1 cellular context compared by ENCODE assay signal in genomic region chr14:99601301-99601945, GRCh38.
A peak's percentile ranks its signal among the peaks of the same experiment; 100 is the strongest.
TF ChIP-seq lines count a peak whose summit lies in the region.

No MANE protein-coding gene starts in this region.

TF ChIP-seq in HepG2, 621 proteins besides CTCF, POLR2A, EP300 and RAD21 (continued from another document and continues in another):
- TF ChIP-seq, protein P1, sequence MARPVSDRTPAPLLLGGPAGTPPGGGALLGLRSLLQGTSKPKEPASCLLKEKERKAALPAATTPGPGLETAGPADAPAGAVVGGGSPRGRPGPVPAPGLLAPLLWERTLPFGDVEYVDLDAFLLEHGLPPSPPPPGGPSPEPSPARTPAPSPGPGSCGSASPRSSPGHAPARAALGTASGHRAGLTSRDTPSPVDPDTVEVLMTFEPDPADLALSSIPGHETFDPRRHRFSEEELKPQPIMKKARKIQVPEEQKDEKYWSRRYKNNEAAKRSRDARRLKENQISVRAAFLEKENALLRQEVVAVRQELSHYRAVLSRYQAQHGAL (CRISPR knock-in tag; IDR thresholded peaks at IDR 0.05; ENCODE audit: not compliant biosample characterization), result no peak
- 0 out of 2 replicates have a peak, but pooled peaks have one; percentile 45 for TF ChIP-seq HDAC2 (CRISPR knock-in tag; IDR thresholded peaks at IDR 0.05)
- no peak for TF ChIP-seq RNF2 (conservative IDR thresholded peaks at IDR 0.05; ENCODE audit: low read depth)
- TF ChIP-seq FOXA3 (CRISPR knock-in tag; IDR thresholded peaks at IDR 0.05), result 0 out of 2 replicates have a peak, but pooled peaks have one; percentile 21
- TF ChIP-seq, protein P2, sequence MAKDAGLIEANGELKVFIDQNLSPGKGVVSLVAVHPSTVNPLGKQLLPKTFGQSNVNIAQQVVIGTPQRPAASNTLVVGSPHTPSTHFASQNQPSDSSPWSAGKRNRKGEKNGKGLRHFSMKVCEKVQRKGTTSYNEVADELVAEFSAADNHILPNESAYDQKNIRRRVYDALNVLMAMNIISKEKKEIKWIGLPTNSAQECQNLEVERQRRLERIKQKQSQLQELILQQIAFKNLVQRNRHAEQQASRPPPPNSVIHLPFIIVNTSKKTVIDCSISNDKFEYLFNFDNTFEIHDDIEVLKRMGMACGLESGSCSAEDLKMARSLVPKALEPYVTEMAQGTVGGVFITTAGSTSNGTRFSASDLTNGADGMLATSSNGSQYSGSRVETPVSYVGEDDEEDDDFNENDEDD (CRISPR knock-in tag; IDR thresholded peaks at IDR 0.05; ENCODE audit: borderline replicate concordance), result no peak
- TF ChIP-seq ZNF230 (CRISPR knock-in tag; IDR thresholded peaks at IDR 0.05), result no peak
- no peak for TF ChIP-seq XBP1 (CRISPR knock-in tag; IDR thresholded peaks at IDR 0.05)
- no peak for TF ChIP-seq SAFB2 (CRISPR knock-in tag; IDR thresholded peaks at IDR 0.05; ENCODE audit: borderline replicate concordance, low read depth)
- TF ChIP-seq JUNB (CRISPR knock-in tag; IDR thresholded peaks at IDR 0.05; ENCODE audit: borderline replicate concordance), result no peak
- TF ChIP-seq LCORL (IDR thresholded peaks at IDR 0.05), result no peak
- no peak for TF ChIP-seq LCORL (CRISPR knock-in tag; IDR thresholded peaks at IDR 0.05)
- TF ChIP-seq, protein P3, sequence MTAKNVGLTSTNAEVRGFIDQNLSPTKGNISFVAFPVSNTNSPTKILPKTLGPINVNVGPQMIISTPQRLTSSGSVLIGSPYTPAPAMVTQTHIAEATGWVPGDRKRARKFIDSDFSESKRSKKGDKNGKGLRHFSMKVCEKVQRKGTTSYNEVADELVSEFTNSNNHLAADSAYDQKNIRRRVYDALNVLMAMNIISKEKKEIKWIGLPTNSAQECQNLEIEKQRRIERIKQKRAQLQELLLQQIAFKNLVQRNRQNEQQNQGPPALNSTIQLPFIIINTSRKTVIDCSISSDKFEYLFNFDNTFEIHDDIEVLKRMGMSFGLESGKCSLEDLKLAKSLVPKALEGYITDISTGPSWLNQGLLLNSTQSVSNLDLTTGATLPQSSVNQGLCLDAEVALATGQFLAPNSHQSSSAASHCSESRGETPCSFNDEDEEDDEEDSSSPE (CRISPR knock-in tag; IDR thresholded peaks at IDR 0.05), result no peak
- no peak for TF ChIP-seq DMTF1 (CRISPR knock-in tag; IDR thresholded peaks at IDR 0.05)
- TF ChIP-seq CAMTA2 (CRISPR knock-in tag; IDR thresholded peaks at IDR 0.05; ENCODE audit: borderline replicate concordance), result no peak
- TF ChIP-seq, protein P4, sequence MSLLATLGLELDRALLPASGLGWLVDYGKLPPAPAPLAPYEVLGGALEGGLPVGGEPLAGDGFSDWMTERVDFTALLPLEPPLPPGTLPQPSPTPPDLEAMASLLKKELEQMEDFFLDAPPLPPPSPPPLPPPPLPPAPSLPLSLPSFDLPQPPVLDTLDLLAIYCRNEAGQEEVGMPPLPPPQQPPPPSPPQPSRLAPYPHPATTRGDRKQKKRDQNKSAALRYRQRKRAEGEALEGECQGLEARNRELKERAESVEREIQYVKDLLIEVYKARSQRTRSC (CRISPR knock-in tag; IDR thresholded peaks at IDR 0.05; ENCODE audit: low read depth), result no peak
- TF ChIP-seq ZNF510 (CRISPR knock-in tag; IDR thresholded peaks at IDR 0.05; ENCODE audit: low read depth), result no peak
- no peak for TF ChIP-seq DMAP1 (CRISPR knock-in tag; IDR thresholded peaks at IDR 0.05)
- 0 out of 2 replicates have a peak, but pooled peaks have one; percentile 28 for TF ChIP-seq ZBTB7B (CRISPR knock-in tag; IDR thresholded peaks at IDR 0.05)
- TF ChIP-seq ATF1 (CRISPR knock-in tag; IDR thresholded peaks at IDR 0.05), result no peak
- 0 out of 2 replicates have a peak, but pooled peaks have one; percentile 4 for TF ChIP-seq ZMYM2 (CRISPR knock-in tag; IDR thresholded peaks at IDR 0.05)
- TF ChIP-seq SP4 (CRISPR knock-in tag; IDR thresholded peaks at IDR 0.05), result no peak
- TF ChIP-seq RFX3 (CRISPR knock-in tag; IDR thresholded peaks at IDR 0.05), result no peak
- no peak for TF ChIP-seq TEAD2 (CRISPR knock-in tag; IDR thresholded peaks at IDR 0.05)
- no peak for TF ChIP-seq BRCA1 (CRISPR knock-in tag; IDR thresholded peaks at IDR 0.05)
- no peak for TF ChIP-seq HOXA7 (CRISPR knock-in tag; IDR thresholded peaks at IDR 0.05)
- 0 out of 2 replicates have a peak, but pooled peaks have one; percentile 3 for TF ChIP-seq NR2C2 (CRISPR knock-in tag; IDR thresholded peaks at IDR 0.05; ENCODE audit: borderline replicate concordance)
- no peak for TF ChIP-seq ATM (IDR thresholded peaks at IDR 0.05; ENCODE audit: borderline replicate concordance)
- TF ChIP-seq ETV5 (CRISPR knock-in tag; IDR thresholded peaks at IDR 0.05; ENCODE audit: borderline replicate concordance), result no peak
- peak; percentile 28 for TF ChIP-seq HNF4A (CRISPR knock-in tag; IDR thresholded peaks at IDR 0.05)
- no peak for TF ChIP-seq HMG20A (CRISPR knock-in tag; IDR thresholded peaks at IDR 0.05; ENCODE audit: borderline replicate concordance)
- TF ChIP-seq RBM22 (optimal IDR thresholded peaks at IDR 0.05; ENCODE audit: low read length), result no peak
- no peak for TF ChIP-seq ZNF12 (CRISPR knock-in tag; IDR thresholded peaks at IDR 0.05)
- no peak for TF ChIP-seq TMF1 (CRISPR knock-in tag; IDR thresholded peaks at IDR 0.05; ENCODE audit: low read depth)
- TF ChIP-seq, protein P5, sequence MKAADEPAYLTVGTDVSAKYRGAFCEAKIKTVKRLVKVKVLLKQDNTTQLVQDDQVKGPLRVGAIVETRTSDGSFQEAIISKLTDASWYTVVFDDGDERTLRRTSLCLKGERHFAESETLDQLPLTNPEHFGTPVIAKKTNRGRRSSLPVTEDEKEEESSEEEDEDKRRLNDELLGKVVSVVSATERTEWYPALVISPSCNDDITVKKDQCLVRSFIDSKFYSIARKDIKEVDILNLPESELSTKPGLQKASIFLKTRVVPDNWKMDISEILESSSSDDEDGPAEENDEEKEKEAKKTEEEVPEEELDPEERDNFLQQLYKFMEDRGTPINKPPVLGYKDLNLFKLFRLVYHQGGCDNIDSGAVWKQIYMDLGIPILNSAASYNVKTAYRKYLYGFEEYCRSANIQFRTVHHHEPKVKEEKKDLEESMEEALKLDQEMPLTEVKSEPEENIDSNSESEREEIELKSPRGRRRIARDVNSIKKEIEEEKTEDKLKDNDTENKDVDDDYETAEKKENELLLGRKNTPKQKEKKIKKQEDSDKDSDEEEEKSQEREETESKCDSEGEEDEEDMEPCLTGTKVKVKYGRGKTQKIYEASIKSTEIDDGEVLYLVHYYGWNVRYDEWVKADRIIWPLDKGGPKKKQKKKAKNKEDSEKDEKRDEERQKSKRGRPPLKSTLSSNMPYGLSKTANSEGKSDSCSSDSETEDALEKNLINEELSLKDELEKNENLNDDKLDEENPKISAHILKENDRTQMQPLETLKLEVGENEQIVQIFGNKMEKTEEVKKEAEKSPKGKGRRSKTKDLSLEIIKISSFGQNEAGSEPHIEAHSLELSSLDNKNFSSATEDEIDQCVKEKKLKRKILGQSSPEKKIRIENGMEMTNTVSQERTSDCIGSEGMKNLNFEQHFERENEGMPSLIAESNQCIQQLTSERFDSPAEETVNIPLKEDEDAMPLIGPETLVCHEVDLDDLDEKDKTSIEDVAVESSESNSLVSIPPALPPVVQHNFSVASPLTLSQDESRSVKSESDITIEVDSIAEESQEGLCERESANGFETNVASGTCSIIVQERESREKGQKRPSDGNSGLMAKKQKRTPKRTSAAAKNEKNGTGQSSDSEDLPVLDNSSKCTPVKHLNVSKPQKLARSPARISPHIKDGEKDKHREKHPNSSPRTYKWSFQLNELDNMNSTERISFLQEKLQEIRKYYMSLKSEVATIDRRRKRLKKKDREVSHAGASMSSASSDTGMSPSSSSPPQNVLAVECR (CRISPR knock-in tag; IDR thresholded peaks at IDR 0.05; ENCODE audit: borderline replicate concordance), result 0 out of 2 replicates have a peak, but pooled peaks have one; percentile 8
- no peak for TF ChIP-seq ZBTB2 (CRISPR knock-in tag; IDR thresholded peaks at IDR 0.05; ENCODE audit: low read depth)
- TF ChIP-seq ZBTB8A (CRISPR knock-in tag; IDR thresholded peaks at IDR 0.05; ENCODE audit: borderline replicate concordance, low read depth), result no peak
- TF ChIP-seq ZKSCAN8 (CRISPR knock-in tag; IDR thresholded peaks at IDR 0.05; ENCODE audit: borderline replicate concordance), result no peak
- no peak for TF ChIP-seq SOX13 (IDR thresholded peaks at IDR 0.05)
- TF ChIP-seq SOX13 (CRISPR knock-in tag; conservative IDR thresholded peaks at IDR 0.05 in 1 of 2, IDR thresholded peaks at IDR 0.05 in 1 of 2), result peak in 1 of 2 experiments; percentile 32; a peak in 1 of 4 replicates
- no peak for TF ChIP-seq ZC3H4 (CRISPR knock-in tag; IDR thresholded peaks at IDR 0.05; ENCODE audit: borderline replicate concordance)
- TF ChIP-seq AKAP8 (CRISPR knock-in tag; IDR thresholded peaks at IDR 0.05), result 0 out of 2 replicates have a peak, but pooled peaks have one; percentile 37
- no peak for TF ChIP-seq ZFP36 (IDR thresholded peaks at IDR 0.05; ENCODE audit: borderline replicate concordance, low read depth, low read length, partially characterized antibody)
- TF ChIP-seq TSC22D2 (CRISPR knock-in tag; IDR thresholded peaks at IDR 0.05; ENCODE audit: borderline replicate concordance), result no peak
- TF ChIP-seq JARID2 (CRISPR knock-in tag; IDR thresholded peaks at IDR 0.05; ENCODE audit: insufficient replicate concordance), result no peak
- no peak for TF ChIP-seq ZIK1 (CRISPR knock-in tag; IDR thresholded peaks at IDR 0.05; ENCODE audit: borderline replicate concordance, low read depth)
- peak; percentile 47; the same call in 1 of the 2 replicates for TF ChIP-seq HOXA3 (CRISPR knock-in tag; IDR thresholded peaks at IDR 0.05)
- TF ChIP-seq SALL2 (CRISPR knock-in tag; IDR thresholded peaks at IDR 0.05), result no peak
- no peak for TF ChIP-seq POGZ (CRISPR knock-in tag; IDR thresholded peaks at IDR 0.05)
- TF ChIP-seq PITX1 (CRISPR knock-in tag; IDR thresholded peaks at IDR 0.05), result no peak
- no peak for TF ChIP-seq HCFC1 (IDR thresholded peaks at IDR 0.05; ENCODE audit: low read depth, low read length)
- TF ChIP-seq PAWR (CRISPR knock-in tag; IDR thresholded peaks at IDR 0.05; ENCODE audit: borderline replicate concordance), result no peak
- TF ChIP-seq GABPA (IDR thresholded peaks at IDR 0.05; ENCODE audit: low read depth, low read length), result no peak
- TF ChIP-seq GABPA (CRISPR knock-in tag; IDR thresholded peaks at IDR 0.05; ENCODE audit: low read depth), result no peak
- TF ChIP-seq ZBTB42 (CRISPR knock-in tag; IDR thresholded peaks at IDR 0.05), result no peak
- no peak for TF ChIP-seq ZNF546 (CRISPR knock-in tag; conservative IDR thresholded peaks at IDR 0.05)
- no peak for TF ChIP-seq MTF2 (CRISPR knock-in tag; IDR thresholded peaks at IDR 0.05; ENCODE audit: borderline replicate concordance)
- TF ChIP-seq ZMAT3 (CRISPR knock-in tag; conservative IDR thresholded peaks at IDR 0.05), result peak; percentile 44; the same call in 1 of the 2 replicates
- TF ChIP-seq ZNF562 (CRISPR knock-in tag; IDR thresholded peaks at IDR 0.05; ENCODE audit: borderline replicate concordance), result no peak
- TF ChIP-seq CCDC6 (CRISPR knock-in tag; IDR thresholded peaks at IDR 0.05), result no peak
- TF ChIP-seq, protein P6, sequence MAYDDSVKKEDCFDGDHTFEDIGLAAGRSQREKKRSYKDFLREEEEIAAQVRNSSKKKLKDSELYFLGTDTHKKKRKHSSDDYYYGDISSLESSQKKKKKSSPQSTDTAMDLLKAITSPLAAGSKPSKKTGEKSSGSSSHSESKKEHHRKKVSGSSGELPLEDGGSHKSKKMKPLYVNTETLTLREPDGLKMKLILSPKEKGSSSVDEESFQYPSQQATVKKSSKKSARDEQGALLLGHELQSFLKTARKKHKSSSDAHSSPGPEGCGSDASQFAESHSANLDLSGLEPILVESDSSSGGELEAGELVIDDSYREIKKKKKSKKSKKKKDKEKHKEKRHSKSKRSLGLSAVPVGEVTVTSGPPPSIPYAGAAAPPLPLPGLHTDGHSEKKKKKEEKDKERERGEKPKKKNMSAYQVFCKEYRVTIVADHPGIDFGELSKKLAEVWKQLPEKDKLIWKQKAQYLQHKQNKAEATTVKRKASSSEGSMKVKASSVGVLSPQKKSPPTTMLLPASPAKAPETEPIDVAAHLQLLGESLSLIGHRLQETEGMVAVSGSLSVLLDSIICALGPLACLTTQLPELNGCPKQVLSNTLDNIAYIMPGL (CRISPR knock-in tag; IDR thresholded peaks at IDR 0.05; ENCODE audit: borderline replicate concordance in 1 of 2, low read depth in 1 of 2), result no peak
- TF ChIP-seq ZBTB14 (CRISPR knock-in tag; IDR thresholded peaks at IDR 0.05), result no peak
- TF ChIP-seq ZNF367 (CRISPR knock-in tag; IDR thresholded peaks at IDR 0.05; ENCODE audit: borderline replicate concordance), result no peak
